In the genomic region with DNA sequence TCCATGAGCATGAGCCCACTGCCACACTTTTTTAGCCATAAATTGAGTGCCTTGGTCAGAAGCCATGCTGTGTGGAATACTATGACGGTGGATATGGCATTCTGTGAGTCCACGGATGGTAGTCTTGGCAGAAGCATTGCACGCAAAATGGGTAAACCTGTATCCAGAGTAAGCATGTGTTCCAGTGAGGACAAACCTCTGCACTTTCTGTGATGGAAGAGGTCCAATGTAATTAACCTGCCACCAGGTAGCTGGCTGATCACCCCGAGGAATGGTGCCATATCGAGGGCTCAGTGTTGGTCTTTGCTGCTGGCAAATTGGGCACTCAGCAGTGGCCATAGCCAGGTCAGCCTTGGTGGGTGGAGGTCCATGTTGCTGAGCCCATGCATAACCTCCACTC, we compare ENCODE assay signal across 2 cellular contexts. TPM values are rescaled to one million over a fixed set of nuclear protein-coding genes. Genes with fewer than 3 reads are reported as not detected.
"Had no signal": no experiment of that assay in that cellular context is flagged by ENCODE, and none has a peak within 500 bp of the region (broad histone marks: within the 10 kb centered on the region; RNA-seq: fewer than 3 reads in every experiment).

No MANE protein-coding gene starts in this region.

RNA-seq across cellular contexts. Expression of a gene that starts 37.0 kb away (rescaled TPM):
- total RNA-seq: activated naive CD8-positive, alpha-beta T cell treated with anti-CD3 and anti-CD28 coated beads for 36 hours; activated T-helper 1 cell treated with anti-CD3 and anti-CD28 coated beads, Interleukin-12 subunit alpha, Interleukin-12 subunit beta, Interleukin-2, Interleukin-4 antibody, amounts not matched to agents 30 ng/mL and 10 ng/mL and 1 ng/mL, durations not matched to agents 14 hours and 24 hours and 36 hours had no signal
